Comparison of ENCODE assay signal across 13 cellular contexts in genomic region chr2:40400336-40400953, GRCh38. TPM values are rescaled to one million over a fixed set of nuclear protein-coding genes. Genes with fewer than 3 reads are reported as not detected.
A peak's percentile ranks its signal among the peaks of the same experiment; 100 is the strongest.
DNase-seq lines count a peak whose midpoint lies in the region; ATAC-seq and TF ChIP-seq lines count a peak whose summit lies in the region.
"Had no signal": no experiment of that assay in that cellular context is flagged by ENCODE, and none has a peak within 500 bp of the region (broad histone marks: within the 10 kb centered on the region; RNA-seq: fewer than 3 reads in every experiment).

No MANE protein-coding gene starts in this region.

- H3K4me1 ChIP-seq in heart left ventricle (peaks cover 0 to 91% (median 60%) of the 10 kb centered on the region in 12 donors), aorta (ENCODE audit: control insufficient read depth in 1 of 2, insufficient read depth in 2 of 2, low read length in 2 of 2) (peaks cover 0 to 5% of the 10 kb centered on the region in 2 donors)

- peak overlapping the region in 1 of 12 donors; percentile 5 for H3K4me3 ChIP-seq in heart left ventricle
- peak overlapping the region in 1 of 2 donors; percentile 26 for H3K4me3 ChIP-seq in aorta (ENCODE audit: low read length in 2 of 2)

- DNase-seq in heart left ventricle (no peak), Right ventricle myocardium superior (no peak), WTC11 (ENCODE audit: low spot score) (no peak), glomerular visceral epithelial cell (ENCODE audit: extremely low spot score) (peak; percentile 27), aorta (no peak), middle frontal gyrus (ENCODE audit: extremely low spot score, low spot score) (no peak)
- no peak for DNase-seq in natural killer cell treated with Interleukin-12 subunit alpha and Interleukin-12 subunit beta and Interleukin-15 and Interleukin-18, amount 100 ng/mL, for 72 hours (ENCODE audit: low spot score)
- DNase-seq: activated CD4-positive, alpha-beta T cell treated with anti-CD3 and anti-CD28 coated beads, Interleukin-2, amount 50 U/mL, for 4 hours; NCI-H1417 treated with DMSO at 0.1 percent for 48 hours; NCI-H524 treated with DMSO at 0.1 percent for 48 hours; occipital lobe had no signal

- H3K9me3 Mint-ChIP-seq in WTC11: peaks cover 6% of the 10 kb centered on the region; the same call in 1 of the 2 replicates
- H3K9me3 Mint-ChIP-seq in natural killer cell treated with Interleukin-12 subunit alpha and Interleukin-12 subunit beta and Interleukin-15 and Interleukin-18, amount 100 ng/mL, for 72 hours: peaks cover 9% of the 10 kb centered on the region
- H3K9me3 Mint-ChIP-seq: memory B cell had no signal

- 0 out of 2 replicates have a peak, but pooled peaks cover 2% of the 10 kb centered on the region for H3K36me3 Mint-ChIP-seq in WTC11
- peaks cover 5% of the 10 kb centered on the region for H3K36me3 Mint-ChIP-seq in natural killer cell treated with Interleukin-12 subunit alpha and Interleukin-12 subunit beta and Interleukin-15 and Interleukin-18, amount 100 ng/mL, for 72 hours
- H3K36me3 Mint-ChIP-seq: memory B cell had no signal

- POLR2A ChIA-PET in WTC11 (lab: Charles Lee): no interaction called here

- WGBS in heart left ventricle, 4 donors: 6 to 10% (median 8%) methylated on average over 3 of the region's 3 CpGs
- 3 to 5% methylated on average over 3 of the region's 3 CpGs for WGBS in aorta, 2 donors

- CTCF ChIA-PET in WTC11 (lab: Charles Lee): no interaction called here

- ATAC-seq in heart left ventricle (peak in 3 of 4 donors; percentile 9 to 29 (median 12)), Right ventricle myocardium superior (ENCODE audit: poor library complexity) (no peak), WTC11 (peak; percentile 87), aorta (ENCODE audit: low FRiP score) (peak; percentile 38), GM19397 (IDR thresholded peaks at IDR 0.05; ENCODE audit: unreplicated experiment) (no peak)
- no peak for ATAC-seq in natural killer cell treated with Interleukin-12 subunit alpha and Interleukin-12 subunit beta and Interleukin-15 and Interleukin-18, amount 100 ng/mL, for 72 hours

- no peak for TF ChIP-seq POLR2A in heart left ventricle (IDR thresholded peaks at IDR 0.05)

- H3K27ac Mint-ChIP-seq in WTC11: peak overlapping the region; percentile 73
- H3K27ac Mint-ChIP-seq in natural killer cell treated with Interleukin-12 subunit alpha and Interleukin-12 subunit beta and Interleukin-15 and Interleukin-18, amount 100 ng/mL, for 72 hours: no peak overlapping the region
- H3K27ac Mint-ChIP-seq: memory B cell had no signal

- peaks cover 5% of the 10 kb centered on the region; the same call in 1 of the 2 replicates for H3K27me3 Mint-ChIP-seq in WTC11 (ENCODE audit: low read depth)
- no peaks in the 10 kb centered on the region for H3K27me3 Mint-ChIP-seq in natural killer cell treated with Interleukin-12 subunit alpha and Interleukin-12 subunit beta and Interleukin-15 and Interleukin-18, amount 100 ng/mL, for 72 hours

- H3K27ac ChIP-seq in heart left ventricle: peak overlapping the region in 11 of 12 donors; percentile 4 to 55 (median 39)
- no peak overlapping the region for H3K27ac ChIP-seq in aorta (ENCODE audit: low read depth in 1 of 2, low read length in 2 of 2)

- no peaks in the 10 kb centered on the region for H3K27me3 ChIP-seq in heart left ventricle
- H3K27me3 ChIP-seq in aorta (ENCODE audit: control insufficient read depth in 1 of 2, insufficient read depth in 2 of 2, low read length in 1 of 2): no peaks in the 10 kb centered on the region

- H3K4me1 Mint-ChIP-seq in WTC11: peaks cover 37% of the 10 kb centered on the region
- H3K4me1 Mint-ChIP-seq in natural killer cell treated with Interleukin-12 subunit alpha and Interleukin-12 subunit beta and Interleukin-15 and Interleukin-18, amount 100 ng/mL, for 72 hours (ENCODE audit: low read depth in 2 of 2): no peaks in the 10 kb centered on the region
- H3K4me1 Mint-ChIP-seq: memory B cell had no signal

- H3K36me3 ChIP-seq in heart left ventricle (no peaks in the 10 kb centered on the region), aorta (ENCODE audit: control insufficient read depth in 1 of 2, insufficient read depth in 2 of 2, low read length in 1 of 2) (no peaks in the 10 kb centered on the region)

- H3K4me3 Mint-ChIP-seq in WTC11: no peak overlapping the region
- H3K4me3 Mint-ChIP-seq in natural killer cell treated with Interleukin-12 subunit alpha and Interleukin-12 subunit beta and Interleukin-15 and Interleukin-18, amount 100 ng/mL, for 72 hours: no peak overlapping the region
- H3K4me3 Mint-ChIP-seq: memory B cell had no signal

- TF ChIP-seq CTCF in heart left ventricle (IDR thresholded peaks at IDR 0.05) (no peak), WTC11 (IDR thresholded peaks at IDR 0.05) (no peak)

- intact Hi-C loops in heart left ventricle (cut with DNase I) (loop anchor here in 1 of 10 donors (5.0 kb wide), 1 partner anchor 43 kb away; no protein-coding TSS in a partner anchor), Right ventricle myocardium superior (cut with DNase I) (no loop called here), aorta (cut with DNase I) (loop anchor here in 1 of 2 donors (5.0 kb wide), 1 partner anchor 37 kb away; no protein-coding TSS in a partner anchor)

- H3K9me3 ChIP-seq in heart left ventricle: no peaks in the 10 kb centered on the region
- H3K9me3 ChIP-seq in aorta (ENCODE audit: control insufficient read depth, low read length): no peaks in the 10 kb centered on the region

TF ChIP-seq in WTC11, 78 proteins besides CTCF, POLR2A, EP300 and RAD21:
- TF ChIP-seq ZNF423 (CRISPR knock-in tag; IDR thresholded peaks at IDR 0.05): peak; percentile 38; the same call in 1 of the 2 replicates
- TF ChIP-seq HMGXB4 (CRISPR knock-in tag; IDR thresholded peaks at IDR 0.05): no peak
- no peak for TF ChIP-seq ELF4 (CRISPR knock-in tag; IDR thresholded peaks at IDR 0.05; ENCODE audit: low read depth)
TF ChIP-seq in WTC11: peak in this region for 1.

RNA-seq across cellular contexts. Expression of gene SLC8A1, which starts 51.4 kb away (rescaled TPM):
- total RNA-seq in heart left ventricle: 1,000 to 10,000 TPM in 5 of 9 donors, 100 to 1,000 TPM in 4; 674 to 1,521 (median 1,074) TPM
- 10 to 100 TPM; 61.9 to 65.3 TPM for polyA plus RNA-seq in heart left ventricle
- total RNA-seq in Right ventricle myocardium superior: 958 TPM
- 1.4 to 2.6 TPM (median 1.7 TPM) in 3 replicates for total RNA-seq in WTC11 (2021)
- 10 to 100 TPM; 30.5 to 35.9 TPM for total RNA-seq in aorta
- polyA plus RNA-seq in aorta: under 1 TPM; 0.38 to 0.97 TPM
- not detected for total RNA-seq in natural killer cell treated with Interleukin-12 subunit alpha and Interleukin-12 subunit beta and Interleukin-15 and Interleukin-18, amount 100 ng/mL, for 72 hours

Comparison
In these comparisons a context has a peak if more than half of its experiments do, and no peak if none do; other contexts are left out.
1. ATAC-seq: peak in heart left ventricle (3 of 4), WTC11 (single experiment) and aorta (single experiment); none in Right ventricle myocardium superior (single experiment), GM19397 (single experiment) and natural killer cell treated with Interleukin-12 subunit alpha and Interleukin-12 subunit beta and Interleukin-15 and Interleukin-18, amount 100 ng/mL, for 72 hours (0 of 2).
2. H3K27ac ChIP-seq: peak in heart left ventricle (11 of 12); none in aorta (0 of 2).
3. RNA of gene SLC8A1, which starts 51.4 kb away (total RNA-seq): 674 to 1,521 TPM in heart left ventricle and 958 TPM in Right ventricle myocardium superior (single experiment); 30.5 to 35.9 TPM in aorta, 1.4 to 2.6 TPM in WTC11 and not detected in natural killer cell treated with Interleukin-12 subunit alpha and Interleukin-12 subunit beta and Interleukin-15 and Interleukin-18, amount 100 ng/mL, for 72 hours; every median in the first group is over 10 times any median in the second.